Comparison of ENCODE assay signal across 17 cellular contexts in the genomic region with DNA sequence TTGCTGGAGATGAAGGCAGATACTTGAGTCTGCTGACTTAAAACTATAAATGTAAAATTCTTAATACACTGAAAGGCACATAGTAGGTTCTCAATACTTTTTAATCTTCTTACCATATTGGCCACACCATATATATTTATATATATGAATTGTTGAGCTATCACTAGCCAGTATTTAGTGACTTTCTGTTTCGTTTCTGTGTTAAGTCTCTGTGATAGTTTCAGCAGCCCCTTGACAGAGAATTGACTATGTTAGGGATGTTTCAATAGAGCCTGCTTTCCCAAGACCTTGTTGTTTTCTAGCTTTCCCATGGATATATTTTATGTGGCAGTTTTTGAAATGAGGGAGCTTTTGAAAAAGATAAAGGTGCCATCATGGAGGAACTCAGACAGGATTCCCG.
"Had no signal": no experiment of that assay in that cellular context is flagged by ENCODE, and none has a peak within 500 bp of the region (broad histone marks: within the 10 kb centered on the region; RNA-seq: fewer than 3 reads in every experiment).

No MANE protein-coding gene starts in this region.

- H3K4me1 Mint-ChIP-seq: activated CD8-positive, alpha-beta memory T cell treated with anti-CD3 and anti-CD28 coated beads, Interleukin-2, amount 10 ng/mL, durations not matched to agents 7 days and 5 days; activated naive CD8-positive, alpha-beta T cell treated with anti-CD3 and anti-CD28 coated beads for 36 hours had no signal

- H3K27me3 Mint-ChIP-seq: activated CD8-positive, alpha-beta memory T cell treated with anti-CD3 and anti-CD28 coated beads, Interleukin-2, amount 10 ng/mL, durations not matched to agents 7 days and 5 days; activated naive CD8-positive, alpha-beta T cell treated with anti-CD3 and anti-CD28 coated beads for 36 hours; activated T-cell treated with anti-CD3 and anti-CD28 coated beads, Interleukin-2, amount 50 U/mL, for 24 hours; dendritic cell treated with granulocyte-macrophage colony-stimulating factor and Interleukin-4, amounts not matched to agents 40 ng/mL and 50 ng/mL, for 4 days; effector memory CD8-positive, alpha-beta T cell had no signal

- H3K4me3 ChIP-seq: sigmoid colon had no signal

- DNase-seq: activated CD4-positive, alpha-beta T cell treated with anti-CD3 and anti-CD28 coated beads, Interleukin-2, amount 50 U/mL, for 48 hours; activated CD4-positive, CD25-positive, alpha-beta regulatory T cell treated with anti-CD3 and anti-CD28 coated beads, Interleukin-2, amount 50 U/mL, for 72 hours; activated CD8-positive, alpha-beta memory T cell treated with anti-CD3 and anti-CD28 coated beads, Interleukin-2, amount 10 ng/mL, durations not matched to agents 7 days and 5 days; activated gamma-delta T cell; activated naive CD8-positive, alpha-beta T cell treated with anti-CD3 and anti-CD28 coated beads for 36 hours; activated T-cell treated with anti-CD3 and anti-CD28 coated beads, Interleukin-2, amount 50 U/mL, for 24 hours; brain microvascular endothelial cell; cerebellar nuclear complex; effector memory CD8-positive, alpha-beta T cell; hypothalamus; kidney glomerular epithelial cell; sigmoid colon; stimulated activated CD4-positive, alpha-beta T cell treated with anti-CD3 and anti-CD28 coated beads, Interleukin-12 subunit alpha, Interleukin-12 subunit beta, amount 100 ng/mL, for 4 hours; stimulated activated naive CD4-positive, alpha-beta T cell; substantia nigra had no signal

- H3K36me3 ChIP-seq: brain microvascular endothelial cell, sigmoid colon had no signal

- H3K9me3 Mint-ChIP-seq: activated T-cell treated with anti-CD3 and anti-CD28 coated beads, Interleukin-2, amount 50 U/mL, for 24 hours; type B pancreatic cell had no signal

- H3K36me3 Mint-ChIP-seq: activated CD8-positive, alpha-beta memory T cell treated with anti-CD3 and anti-CD28 coated beads, Interleukin-2, amount 10 ng/mL, durations not matched to agents 7 days and 5 days; activated naive CD8-positive, alpha-beta T cell treated with anti-CD3 and anti-CD28 coated beads for 36 hours; type B pancreatic cell had no signal

- H3K27ac ChIP-seq: brain microvascular endothelial cell, sigmoid colon had no signal

- ATAC-seq: activated CD8-positive, alpha-beta memory T cell treated with anti-CD3 and anti-CD28 coated beads, Interleukin-2, amount 10 ng/mL, durations not matched to agents 7 days and 5 days; effector memory CD8-positive, alpha-beta T cell had no signal

- H3K27ac Mint-ChIP-seq: activated CD8-positive, alpha-beta memory T cell treated with anti-CD3 and anti-CD28 coated beads, Interleukin-2, amount 10 ng/mL, durations not matched to agents 7 days and 5 days; activated naive CD8-positive, alpha-beta T cell treated with anti-CD3 and anti-CD28 coated beads for 36 hours; activated T-cell treated with anti-CD3 and anti-CD28 coated beads, Interleukin-2, amount 50 U/mL, for 24 hours; dendritic cell treated with granulocyte-macrophage colony-stimulating factor and Interleukin-4, amounts not matched to agents 40 ng/mL and 50 ng/mL, for 4 days; effector memory CD8-positive, alpha-beta T cell; type B pancreatic cell had no signal

- H3K4me1 ChIP-seq: sigmoid colon had no signal

- H3K4me3 Mint-ChIP-seq: activated CD8-positive, alpha-beta memory T cell treated with anti-CD3 and anti-CD28 coated beads, Interleukin-2, amount 10 ng/mL, durations not matched to agents 7 days and 5 days; activated naive CD8-positive, alpha-beta T cell treated with anti-CD3 and anti-CD28 coated beads for 36 hours; activated T-cell treated with anti-CD3 and anti-CD28 coated beads, Interleukin-2, amount 50 U/mL, for 24 hours; dendritic cell treated with granulocyte-macrophage colony-stimulating factor and Interleukin-4, amounts not matched to agents 40 ng/mL and 50 ng/mL, for 4 days; effector memory CD8-positive, alpha-beta T cell; type B pancreatic cell had no signal

- H3K9me3 ChIP-seq: sigmoid colon had no signal

- H3K27me3 ChIP-seq: brain microvascular endothelial cell, sigmoid colon had no signal
